2 cellular contexts compared by ENCODE assay signal in genomic region chr7:5455581-5456222, GRCh38.
TF ChIP-seq lines count a peak whose summit lies in the region.

No MANE protein-coding gene starts in this region.

TF ChIP-seq in SK-N-SH, 30 proteins besides CTCF, POLR2A, EP300 and RAD21 (continued from another document):
- TF ChIP-seq PBX3 (IDR thresholded peaks at IDR 0.05), result no peak
- no peak for TF ChIP-seq RXRA (IDR thresholded peaks at IDR 0.05; ENCODE audit: borderline replicate concordance, low read depth)

TF ChIP-seq in SK-N-SH treated with all-trans-retinoic acid at 6 μM for 48 hours, 23 proteins besides CTCF, POLR2A, EP300 and RAD21 (continued from another document):
- TF ChIP-seq PATZ1 (CRISPR knock-in tag; IDR thresholded peaks at IDR 0.05; ENCODE audit: borderline replicate concordance), result no peak
- TF ChIP-seq SNAI2 (CRISPR knock-in tag; IDR thresholded peaks at IDR 0.05), result no peak
- TF ChIP-seq, protein P1, sequence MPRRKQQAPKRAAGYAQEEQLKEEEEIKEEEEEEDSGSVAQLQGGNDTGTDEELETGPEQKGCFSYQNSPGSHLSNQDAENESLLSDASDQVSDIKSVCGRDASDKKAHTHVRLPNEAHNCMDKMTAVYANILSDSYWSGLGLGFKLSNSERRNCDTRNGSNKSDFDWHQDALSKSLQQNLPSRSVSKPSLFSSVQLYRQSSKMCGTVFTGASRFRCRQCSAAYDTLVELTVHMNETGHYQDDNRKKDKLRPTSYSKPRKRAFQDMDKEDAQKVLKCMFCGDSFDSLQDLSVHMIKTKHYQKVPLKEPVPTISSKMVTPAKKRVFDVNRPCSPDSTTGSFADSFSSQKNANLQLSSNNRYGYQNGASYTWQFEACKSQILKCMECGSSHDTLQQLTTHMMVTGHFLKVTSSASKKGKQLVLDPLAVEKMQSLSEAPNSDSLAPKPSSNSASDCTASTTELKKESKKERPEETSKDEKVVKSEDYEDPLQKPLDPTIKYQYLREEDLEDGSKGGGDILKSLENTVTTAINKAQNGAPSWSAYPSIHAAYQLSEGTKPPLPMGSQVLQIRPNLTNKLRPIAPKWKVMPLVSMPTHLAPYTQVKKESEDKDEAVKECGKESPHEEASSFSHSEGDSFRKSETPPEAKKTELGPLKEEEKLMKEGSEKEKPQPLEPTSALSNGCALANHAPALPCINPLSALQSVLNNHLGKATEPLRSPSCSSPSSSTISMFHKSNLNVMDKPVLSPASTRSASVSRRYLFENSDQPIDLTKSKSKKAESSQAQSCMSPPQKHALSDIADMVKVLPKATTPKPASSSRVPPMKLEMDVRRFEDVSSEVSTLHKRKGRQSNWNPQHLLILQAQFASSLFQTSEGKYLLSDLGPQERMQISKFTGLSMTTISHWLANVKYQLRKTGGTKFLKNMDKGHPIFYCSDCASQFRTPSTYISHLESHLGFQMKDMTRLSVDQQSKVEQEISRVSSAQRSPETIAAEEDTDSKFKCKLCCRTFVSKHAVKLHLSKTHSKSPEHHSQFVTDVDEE (CRISPR knock-in tag; IDR thresholded peaks at IDR 0.05), result no peak
